18 cellular contexts compared by ENCODE assay signal in the genomic region with DNA sequence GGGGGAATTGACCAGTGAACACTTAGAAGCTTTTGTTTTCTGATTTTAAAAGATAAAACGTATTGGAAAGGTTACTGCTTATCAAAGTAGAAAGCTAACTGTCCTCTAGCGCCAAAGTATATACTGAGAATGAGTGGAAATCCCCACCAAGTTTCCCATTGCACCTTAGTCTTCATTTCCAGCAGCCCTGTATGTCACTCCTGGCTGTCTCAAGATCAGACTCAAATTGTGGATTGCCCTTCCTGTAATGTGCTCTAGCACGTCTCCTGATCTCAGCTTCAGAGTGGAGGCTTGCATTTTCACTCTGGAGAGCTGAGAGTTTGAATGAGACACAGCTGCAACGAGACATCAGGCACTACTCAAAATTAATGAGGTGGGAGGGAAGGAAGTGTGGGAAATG. TPM values are rescaled to one million over a fixed set of nuclear protein-coding genes. Genes with fewer than 3 reads are reported as not detected.
A peak's percentile ranks its signal among the peaks of the same experiment; 100 is the strongest.
DNase-seq lines count a peak whose midpoint lies in the region; ATAC-seq and TF ChIP-seq lines count a peak whose summit lies in the region.
"Had no signal": no experiment of that assay in that cellular context is flagged by ENCODE, and none has a peak within 500 bp of the region (broad histone marks: within the 10 kb centered on the region; RNA-seq: fewer than 3 reads in every experiment).

No MANE protein-coding gene starts in this region.

- no peaks in the 10 kb centered on the region for H3F3A ChIP-seq in GM23338 (replicated peaks; ENCODE audit: low read depth)
- 0 out of 2 replicates have a peak, but pooled peaks cover 4% of the 10 kb centered on the region for H3F3A ChIP-seq in PC-9 (ENCODE audit: insufficient read depth, low read depth)

- CTCF ChIA-PET in PC-9 (lab: Charles Lee): no interaction called here

- POLR2A ChIA-PET in PC-9 (lab: Charles Lee; ENCODE audit: unreplicated experiment): interaction anchor here (0.7 kb wide), 1 partner anchor 16 kb away, joined by 3 read pairs; no protein-coding TSS in a partner anchor

- no peak for ATAC-seq in CD4-positive, CD25-positive, alpha-beta regulatory T cell (ENCODE audit: low read depth in 2 of 2)
- ATAC-seq in GM18870 (IDR thresholded peaks at IDR 0.05; ENCODE audit: unreplicated experiment): peak; percentile 86
- ATAC-seq in GM23338: no peak
- ATAC-seq in HG03460 (IDR thresholded peaks at IDR 0.05; ENCODE audit: unreplicated experiment): peak; percentile 87

- no peak for TF ChIP-seq CTCF in GM23338 (conservative IDR thresholded peaks at IDR 0.05; ENCODE audit: low read depth in 2 of 2)
- no peak for TF ChIP-seq CTCF in PC-9 (conservative IDR thresholded peaks at IDR 0.05)

- H3K27me3 ChIP-seq in CD4-positive, CD25-positive, alpha-beta regulatory T cell (ENCODE audit: control insufficient read depth, insufficient read depth, low read length): no peaks in the 10 kb centered on the region
- H3K27me3 ChIP-seq in GM23338 (ENCODE audit: insufficient read depth) (no peaks in the 10 kb centered on the region), PC-9 (ENCODE audit: insufficient read depth, low read depth) (no peaks in the 10 kb centered on the region)
- H3K27me3 ChIP-seq: adrenal gland had no signal

- no peak overlapping the region for H3K4me3 ChIP-seq in CD4-positive, CD25-positive, alpha-beta regulatory T cell (ENCODE audit: low read depth, low read length)
- H3K4me3 ChIP-seq in GM23338: no peak overlapping the region
- H3K4me3 ChIP-seq in PC-9: no peak overlapping the region
- H3K4me3 ChIP-seq: adrenal gland had no signal

- H3K4me2 ChIP-seq in GM23338: no peak overlapping the region
- no peak overlapping the region for H3K4me2 ChIP-seq in PC-9
- H3K4me2 ChIP-seq: KMS-11 had no signal

- H3K9me2 ChIP-seq in GM23338 (ENCODE audit: insufficient read depth) (no peaks in the 10 kb centered on the region), PC-9 (ENCODE audit: insufficient read depth) (no peaks in the 10 kb centered on the region)

- no peaks in the 10 kb centered on the region for H4K20me1 ChIP-seq in GM23338 (replicated peaks; ENCODE audit: insufficient read depth)
- H4K20me1 ChIP-seq in PC-9 (ENCODE audit: insufficient read depth): no peaks in the 10 kb centered on the region

- H3K9me3 Mint-ChIP-seq in CD4-positive, CD25-positive, alpha-beta regulatory T cell: no peaks in the 10 kb centered on the region
- no peaks in the 10 kb centered on the region for H3K9me3 Mint-ChIP-seq in GM23338
- H3K9me3 Mint-ChIP-seq: HFFc6 had no signal

- no peaks in the 10 kb centered on the region for H3K9me3 ChIP-seq in CD4-positive, CD25-positive, alpha-beta regulatory T cell (ENCODE audit: control insufficient read depth in 2 of 2, low read length in 2 of 2)
- no peaks in the 10 kb centered on the region for H3K9me3 ChIP-seq in PC-9 (ENCODE audit: insufficient read depth, low read depth)
- H3K9me3 ChIP-seq: adrenal gland had no signal

- no peak overlapping the region for H3K27ac ChIP-seq in CD4-positive, CD25-positive, alpha-beta regulatory T cell (ENCODE audit: insufficient read depth, low read length, poor library complexity, severe bottlenecking)
- H3K27ac ChIP-seq in GM23338 (ENCODE audit: low read depth) (0 out of 2 replicates have a peak overlapping the region, but pooled peaks have one; percentile 27), PC-9 (no peak overlapping the region)
- H3K27ac ChIP-seq: adrenal gland, KMS-11 had no signal

- DNase-seq in CD4-positive, CD25-positive, alpha-beta regulatory T cell: no peak
- DNase-seq in GM23338 (ENCODE audit: low spot score): no peak
- no peak for DNase-seq in PC-9
- no peak for DNase-seq in islet precursor cell
- DNase-seq in RPMI8226: no peak
- no peak for DNase-seq in DMS 273 (lab: John Stamatoyannopoulos, UW; ENCODE audit: unreplicated experiment)
- DNase-seq: activated CD4-positive, CD25-positive, alpha-beta regulatory T cell treated with anti-CD3 and anti-CD28 coated beads, Interleukin-2, amount 50 U/mL, for 72 hours; adrenal gland; HFFc6; NCI-H2227 treated with DMSO at 0.1 percent for 48 hours; SHP77 treated with DMSO at 0.1 percent for 48 hours had no signal

- no peaks in the 10 kb centered on the region for H3K4me1 ChIP-seq in CD4-positive, CD25-positive, alpha-beta regulatory T cell (ENCODE audit: control insufficient read depth, insufficient read depth, low read length, poor library complexity, severe bottlenecking)
- H3K4me1 ChIP-seq in GM23338 (ENCODE audit: insufficient read depth) (peaks cover 3% of the 10 kb centered on the region), PC-9 (replicated peaks; ENCODE audit: insufficient read depth) (no peaks in the 10 kb centered on the region)
- H3K4me1 ChIP-seq: adrenal gland had no signal

- H3K36me3 Mint-ChIP-seq in CD4-positive, CD25-positive, alpha-beta regulatory T cell: peaks cover 28% of the 10 kb centered on the region
- H3K36me3 Mint-ChIP-seq in GM23338 (ENCODE audit: low read depth): peaks cover 15% of the 10 kb centered on the region; the same call in 2 of the 3 replicates

- H3K4me1 Mint-ChIP-seq in CD4-positive, CD25-positive, alpha-beta regulatory T cell: peaks cover 9 to 19% (median 11%) of the 10 kb centered on the region in 4 donors
- peaks cover 7% of the 10 kb centered on the region; the same call in 2 of the 3 replicates for H3K4me1 Mint-ChIP-seq in GM23338

- H3K79me2 ChIP-seq in GM23338 (replicated peaks; ENCODE audit: insufficient read depth) (no peaks in the 10 kb centered on the region), PC-9 (ENCODE audit: low read depth) (no peaks in the 10 kb centered on the region)

- no peak overlapping the region for H3K4me3 Mint-ChIP-seq in CD4-positive, CD25-positive, alpha-beta regulatory T cell
- H3K4me3 Mint-ChIP-seq in GM23338: no peak overlapping the region
- H3K4me3 Mint-ChIP-seq: HFFc6 had no signal

- no peaks in the 10 kb centered on the region for H3K27me3 Mint-ChIP-seq in CD4-positive, CD25-positive, alpha-beta regulatory T cell
- no peaks in the 10 kb centered on the region for H3K27me3 Mint-ChIP-seq in GM23338 (ENCODE audit: insufficient read depth, low read depth, poor library complexity)

- peaks cover 26% of the 10 kb centered on the region for H3K36me3 ChIP-seq in CD4-positive, CD25-positive, alpha-beta regulatory T cell (ENCODE audit: control insufficient read depth, insufficient read depth, low read length)
- H3K36me3 ChIP-seq in GM23338 (ENCODE audit: insufficient read depth) (peaks cover 13% of the 10 kb centered on the region; the same call in 1 of the 2 replicates), PC-9 (ENCODE audit: low read depth) (peaks cover 43% of the 10 kb centered on the region)

- H2AFZ ChIP-seq in GM23338: no peak overlapping the region
- H2AFZ ChIP-seq in PC-9: no peak overlapping the region

- intact Hi-C loops in PC-9 (cut with micrococcal nuclease; ENCODE audit: unreplicated experiment): no loop called here

- H3K27ac Mint-ChIP-seq in CD4-positive, CD25-positive, alpha-beta regulatory T cell: peak overlapping the region; percentile 58 to 74 (median 62)
- peak overlapping the region; percentile 7; the same call in 1 of the 2 replicates for H3K27ac Mint-ChIP-seq in GM23338
- H3K27ac Mint-ChIP-seq: HFFc6 had no signal

- no TSS peak for BruUV-seq in PC-9 (replicated peaks; lab: Mats Ljungman, UMichigan)

TF ChIP-seq in GM23338, 12 proteins besides CTCF, POLR2A, EP300 and RAD21 (continues in another document):
- TF ChIP-seq JUNB (IDR thresholded peaks at IDR 0.05; ENCODE audit: unreplicated experiment): no peak
- no peak for TF ChIP-seq CREB1 (CRISPR knock-in tag; IDR thresholded peaks at IDR 0.05; ENCODE audit: low read depth)
- TF ChIP-seq ZNF331 (CRISPR knock-in tag; IDR thresholded peaks at IDR 0.05; ENCODE audit: low read depth): no peak
- TF ChIP-seq EZH2phosphoT487 (IDR thresholded peaks at IDR 0.05; ENCODE audit: unreplicated experiment): no peak
- TF ChIP-seq, protein P1, sequence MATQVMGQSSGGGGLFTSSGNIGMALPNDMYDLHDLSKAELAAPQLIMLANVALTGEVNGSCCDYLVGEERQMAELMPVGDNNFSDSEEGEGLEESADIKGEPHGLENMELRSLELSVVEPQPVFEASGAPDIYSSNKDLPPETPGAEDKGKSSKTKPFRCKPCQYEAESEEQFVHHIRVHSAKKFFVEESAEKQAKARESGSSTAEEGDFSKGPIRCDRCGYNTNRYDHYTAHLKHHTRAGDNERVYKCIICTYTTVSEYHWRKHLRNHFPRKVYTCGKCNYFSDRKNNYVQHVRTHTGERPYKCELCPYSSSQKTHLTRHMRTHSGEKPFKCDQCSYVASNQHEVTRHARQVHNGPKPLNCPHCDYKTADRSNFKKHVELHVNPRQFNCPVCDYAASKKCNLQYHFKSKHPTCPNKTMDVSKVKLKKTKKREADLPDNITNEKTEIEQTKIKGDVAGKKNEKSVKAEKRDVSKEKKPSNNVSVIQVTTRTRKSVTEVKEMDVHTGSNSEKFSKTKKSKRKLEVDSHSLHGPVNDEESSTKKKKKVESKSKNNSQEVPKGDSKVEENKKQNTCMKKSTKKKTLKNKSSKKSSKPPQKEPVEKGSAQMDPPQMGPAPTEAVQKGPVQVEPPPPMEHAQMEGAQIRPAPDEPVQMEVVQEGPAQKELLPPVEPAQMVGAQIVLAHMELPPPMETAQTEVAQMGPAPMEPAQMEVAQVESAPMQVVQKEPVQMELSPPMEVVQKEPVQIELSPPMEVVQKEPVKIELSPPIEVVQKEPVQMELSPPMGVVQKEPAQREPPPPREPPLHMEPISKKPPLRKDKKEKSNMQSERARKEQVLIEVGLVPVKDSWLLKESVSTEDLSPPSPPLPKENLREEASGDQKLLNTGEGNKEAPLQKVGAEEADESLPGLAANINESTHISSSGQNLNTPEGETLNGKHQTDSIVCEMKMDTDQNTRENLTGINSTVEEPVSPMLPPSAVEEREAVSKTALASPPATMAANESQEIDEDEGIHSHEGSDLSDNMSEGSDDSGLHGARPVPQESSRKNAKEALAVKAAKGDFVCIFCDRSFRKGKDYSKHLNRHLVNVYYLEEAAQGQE (IDR thresholded peaks at IDR 0.05; ENCODE audit: unreplicated experiment): no peak

RNA-seq across cellular contexts. Expression of a gene that starts 26.6 kb away (rescaled TPM):
- 62.3 TPM for total RNA-seq in CD4-positive, CD25-positive, alpha-beta regulatory T cell
- 100 to 1,000 TPM; 122 to 150 (median 142) TPM for polyA plus RNA-seq in CD4-positive, CD25-positive, alpha-beta regulatory T cell
- 107 and 112 TPM in 2 replicates for total RNA-seq in GM23338 (2014; rRNA removed; shearing (Covaris generic))
- 152 and 161 TPM in 2 replicates for polyA plus RNA-seq in GM23338 (2016; fragmentation: Nextera tagmentation; extraction: Ambion mirVana)
- 141 and 144 TPM in 2 replicates for total RNA-seq in PC-9 (2021)

RNA-seq across cellular contexts. Expression of a gene that starts 27.5 kb away (rescaled TPM):
- total RNA-seq in CD4-positive, CD25-positive, alpha-beta regulatory T cell: not detected
- not detected for polyA plus RNA-seq in CD4-positive, CD25-positive, alpha-beta regulatory T cell
- not detected in 2 replicates for total RNA-seq in GM23338 (2014; rRNA removed; shearing (Covaris generic))
- polyA plus RNA-seq in GM23338 (2016; fragmentation: Nextera tagmentation; extraction: Ambion mirVana): 0.12 TPM in 1 of 2 replicates, not detected in the other
- total RNA-seq in PC-9 (2021): not detected in 2 replicates
- total RNA-seq: glomerular endothelial cell, lung microvascular endothelial cell, pulmonary artery endothelial cell, ureter had no signal
- polyA plus RNA-seq: adrenal gland had no signal

RNA-seq across cellular contexts. Expression of a gene that starts 36.1 kb away (rescaled TPM):
- not detected for total RNA-seq in CD4-positive, CD25-positive, alpha-beta regulatory T cell
- not detected for polyA plus RNA-seq in CD4-positive, CD25-positive, alpha-beta regulatory T cell
- total RNA-seq in GM23338 (2014; rRNA removed; shearing (Covaris generic)): not detected in 2 replicates
- polyA plus RNA-seq in GM23338 (2016; fragmentation: Nextera tagmentation; extraction: Ambion mirVana): not detected in 2 replicates
- not detected in 2 replicates for total RNA-seq in PC-9 (2021)
- total RNA-seq: adrenal gland, glomerular endothelial cell, HFFc6, lung microvascular endothelial cell, pulmonary artery endothelial cell, ureter had no signal
- polyA plus RNA-seq: adrenal gland had no signal

Comparison
In these comparisons a context has a peak if more than half of its experiments do, and no peak if none do; other contexts are left out.
1. ATAC-seq: peak in GM18870 (single experiment) and HG03460 (single experiment); none in CD4-positive, CD25-positive, alpha-beta regulatory T cell (0 of 2) and GM23338 (single experiment).